Comparison of ENCODE assay signal across 1 cellular context in the genomic region with DNA sequence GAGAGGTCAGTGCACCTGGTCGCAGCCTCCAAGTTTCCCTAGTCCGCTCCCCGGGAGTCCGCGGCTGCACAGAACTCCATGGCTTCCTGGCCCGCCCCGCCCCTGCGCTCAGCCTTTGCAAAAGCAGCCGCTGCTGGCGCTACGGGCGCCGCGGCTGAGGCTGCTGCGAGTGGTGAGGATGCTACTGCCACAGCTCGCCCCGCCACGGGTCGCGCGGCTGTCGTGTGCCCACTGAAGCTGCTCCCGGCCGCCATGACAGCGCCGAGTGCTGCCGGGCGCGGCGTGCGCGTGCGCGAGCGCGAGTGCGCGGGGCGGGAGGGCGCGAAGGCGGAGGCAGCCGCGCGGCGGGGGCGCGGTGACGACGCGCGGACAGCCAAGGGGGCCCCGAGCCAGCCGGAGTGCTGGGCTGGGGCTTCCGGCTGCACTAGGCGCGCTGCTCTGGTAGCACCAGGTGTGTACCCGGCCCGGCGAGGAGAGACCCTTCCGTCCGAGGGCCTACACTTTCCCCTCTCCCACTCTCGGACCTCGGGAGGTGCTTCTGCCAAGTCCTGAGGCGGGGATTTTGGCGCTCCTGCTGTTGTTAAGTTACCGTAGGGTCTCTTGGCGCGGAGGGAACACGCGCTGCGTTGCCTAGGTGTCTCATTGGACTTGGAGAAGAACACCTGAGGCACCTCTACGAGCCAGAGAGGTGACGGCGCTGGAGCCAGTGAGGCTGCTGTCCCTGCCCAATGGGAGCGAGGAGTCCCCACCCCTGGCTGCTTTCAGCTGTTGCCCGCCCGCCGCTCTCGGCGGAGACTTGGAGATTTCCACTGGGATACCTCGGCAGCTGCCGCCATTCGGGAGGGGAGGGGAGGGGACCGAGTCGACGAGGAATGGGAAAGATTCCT.
TF ChIP-seq lines count a peak whose summit lies in the region.

No MANE protein-coding gene starts in this region.

TF ChIP-seq in K562, 482 proteins besides CTCF, POLR2A, EP300 and RAD21 (continued from another document and continues in another):
- TF ChIP-seq ZNF609 (CRISPR knock-in tag; IDR thresholded peaks at IDR 0.05; ENCODE audit: borderline replicate concordance): peak; percentile 38; the same call in 1 of the 2 replicates
- no peak for TF ChIP-seq ZNF23 (CRISPR knock-in tag; IDR thresholded peaks at IDR 0.05)
- TF ChIP-seq TRIM24 (IDR thresholded peaks at IDR 0.05): no peak
- TF ChIP-seq SIN3B (IDR thresholded peaks at IDR 0.05; ENCODE audit: low read depth): peak; percentile 91
- TF ChIP-seq ZNF695 (CRISPR knock-in tag; IDR thresholded peaks at IDR 0.05): no peak
- no peak for TF ChIP-seq KAT7 (CRISPR knock-in tag; IDR thresholded peaks at IDR 0.05; ENCODE audit: borderline replicate concordance)
- TF ChIP-seq ZFX (CRISPR knock-in tag; IDR thresholded peaks at IDR 0.05): peak; percentile 85
- TF ChIP-seq SMAD4 (CRISPR knock-in tag; conservative IDR thresholded peaks at IDR 0.05): peak; percentile 73
- TF ChIP-seq, protein P1, sequence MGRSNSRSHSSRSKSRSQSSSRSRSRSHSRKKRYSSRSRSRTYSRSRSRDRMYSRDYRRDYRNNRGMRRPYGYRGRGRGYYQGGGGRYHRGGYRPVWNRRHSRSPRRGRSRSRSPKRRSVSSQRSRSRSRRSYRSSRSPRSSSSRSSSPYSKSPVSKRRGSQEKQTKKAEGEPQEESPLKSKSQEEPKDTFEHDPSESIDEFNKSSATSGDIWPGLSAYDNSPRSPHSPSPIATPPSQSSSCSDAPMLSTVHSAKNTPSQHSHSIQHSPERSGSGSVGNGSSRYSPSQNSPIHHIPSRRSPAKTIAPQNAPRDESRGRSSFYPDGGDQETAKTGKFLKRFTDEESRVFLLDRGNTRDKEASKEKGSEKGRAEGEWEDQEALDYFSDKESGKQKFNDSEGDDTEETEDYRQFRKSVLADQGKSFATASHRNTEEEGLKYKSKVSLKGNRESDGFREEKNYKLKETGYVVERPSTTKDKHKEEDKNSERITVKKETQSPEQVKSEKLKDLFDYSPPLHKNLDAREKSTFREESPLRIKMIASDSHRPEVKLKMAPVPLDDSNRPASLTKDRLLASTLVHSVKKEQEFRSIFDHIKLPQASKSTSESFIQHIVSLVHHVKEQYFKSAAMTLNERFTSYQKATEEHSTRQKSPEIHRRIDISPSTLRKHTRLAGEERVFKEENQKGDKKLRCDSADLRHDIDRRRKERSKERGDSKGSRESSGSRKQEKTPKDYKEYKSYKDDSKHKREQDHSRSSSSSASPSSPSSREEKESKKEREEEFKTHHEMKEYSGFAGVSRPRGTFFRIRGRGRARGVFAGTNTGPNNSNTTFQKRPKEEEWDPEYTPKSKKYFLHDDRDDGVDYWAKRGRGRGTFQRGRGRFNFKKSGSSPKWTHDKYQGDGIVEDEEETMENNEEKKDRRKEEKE (IDR thresholded peaks at IDR 0.05; ENCODE audit: borderline replicate concordance in 1 of 2, control insufficient read depth in 1 of 2, low read depth in 2 of 2, low read length in 1 of 2): no peak
- no peak for TF ChIP-seq CHD2 (IDR thresholded peaks at IDR 0.05; ENCODE audit: low read depth, low read length)
- TF ChIP-seq CCAR2 (IDR thresholded peaks at IDR 0.05; ENCODE audit: low read depth, low read length): no peak
- TF ChIP-seq TCFL5 (CRISPR knock-in tag; conservative IDR thresholded peaks at IDR 0.05): no peak
- TF ChIP-seq CEBPB (tag; IDR thresholded peaks at IDR 0.05): no peak
- TF ChIP-seq NEUROD1 (IDR thresholded peaks at IDR 0.05; ENCODE audit: borderline replicate concordance, low read depth, low read length, partially characterized antibody): no peak
- TF ChIP-seq CHD4 (IDR thresholded peaks at IDR 0.05; ENCODE audit: insufficient read depth, insufficient replicate concordance, low read depth, low read length, poor library complexity, severe bottlenecking): no peak
- TF ChIP-seq ZBTB1 (CRISPR knock-in tag; IDR thresholded peaks at IDR 0.05; ENCODE audit: borderline replicate concordance, low read depth): peak; percentile 13; the same call in 1 of the 2 replicates
- peak; percentile 86 for TF ChIP-seq CXXC5 (CRISPR knock-in tag; IDR thresholded peaks at IDR 0.05)
- no peak for TF ChIP-seq ZNF134 (CRISPR knock-in tag; conservative IDR thresholded peaks at IDR 0.05)
- TF ChIP-seq, protein P2, sequence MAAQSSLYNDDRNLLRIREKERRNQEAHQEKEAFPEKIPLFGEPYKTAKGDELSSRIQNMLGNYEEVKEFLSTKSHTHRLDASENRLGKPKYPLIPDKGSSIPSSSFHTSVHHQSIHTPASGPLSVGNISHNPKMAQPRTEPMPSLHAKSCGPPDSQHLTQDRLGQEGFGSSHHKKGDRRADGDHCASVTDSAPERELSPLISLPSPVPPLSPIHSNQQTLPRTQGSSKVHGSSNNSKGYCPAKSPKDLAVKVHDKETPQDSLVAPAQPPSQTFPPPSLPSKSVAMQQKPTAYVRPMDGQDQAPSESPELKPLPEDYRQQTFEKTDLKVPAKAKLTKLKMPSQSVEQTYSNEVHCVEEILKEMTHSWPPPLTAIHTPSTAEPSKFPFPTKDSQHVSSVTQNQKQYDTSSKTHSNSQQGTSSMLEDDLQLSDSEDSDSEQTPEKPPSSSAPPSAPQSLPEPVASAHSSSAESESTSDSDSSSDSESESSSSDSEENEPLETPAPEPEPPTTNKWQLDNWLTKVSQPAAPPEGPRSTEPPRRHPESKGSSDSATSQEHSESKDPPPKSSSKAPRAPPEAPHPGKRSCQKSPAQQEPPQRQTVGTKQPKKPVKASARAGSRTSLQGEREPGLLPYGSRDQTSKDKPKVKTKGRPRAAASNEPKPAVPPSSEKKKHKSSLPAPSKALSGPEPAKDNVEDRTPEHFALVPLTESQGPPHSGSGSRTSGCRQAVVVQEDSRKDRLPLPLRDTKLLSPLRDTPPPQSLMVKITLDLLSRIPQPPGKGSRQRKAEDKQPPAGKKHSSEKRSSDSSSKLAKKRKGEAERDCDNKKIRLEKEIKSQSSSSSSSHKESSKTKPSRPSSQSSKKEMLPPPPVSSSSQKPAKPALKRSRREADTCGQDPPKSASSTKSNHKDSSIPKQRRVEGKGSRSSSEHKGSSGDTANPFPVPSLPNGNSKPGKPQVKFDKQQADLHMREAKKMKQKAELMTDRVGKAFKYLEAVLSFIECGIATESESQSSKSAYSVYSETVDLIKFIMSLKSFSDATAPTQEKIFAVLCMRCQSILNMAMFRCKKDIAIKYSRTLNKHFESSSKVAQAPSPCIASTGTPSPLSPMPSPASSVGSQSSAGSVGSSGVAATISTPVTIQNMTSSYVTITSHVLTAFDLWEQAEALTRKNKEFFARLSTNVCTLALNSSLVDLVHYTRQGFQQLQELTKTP (IDR thresholded peaks at IDR 0.05; ENCODE audit: low read depth in 1 of 2, partially characterized antibody in 2 of 2): peak in 1 of 2 experiments; percentile 16
- no peak for TF ChIP-seq ZHX1 (conservative IDR thresholded peaks at IDR 0.05; ENCODE audit: low read length)
- 0 out of 2 replicates have a peak, but pooled peaks have one; percentile 23 for TF ChIP-seq ETV1 (tag; conservative IDR thresholded peaks at IDR 0.05; ENCODE audit: low read depth)
- TF ChIP-seq CBX3 (IDR thresholded peaks at IDR 0.05; ENCODE audit: borderline replicate concordance in 1 of 2, low read length in 2 of 2): no peak; a peak in 1 of 3 replicates
- TF ChIP-seq, protein P3, sequence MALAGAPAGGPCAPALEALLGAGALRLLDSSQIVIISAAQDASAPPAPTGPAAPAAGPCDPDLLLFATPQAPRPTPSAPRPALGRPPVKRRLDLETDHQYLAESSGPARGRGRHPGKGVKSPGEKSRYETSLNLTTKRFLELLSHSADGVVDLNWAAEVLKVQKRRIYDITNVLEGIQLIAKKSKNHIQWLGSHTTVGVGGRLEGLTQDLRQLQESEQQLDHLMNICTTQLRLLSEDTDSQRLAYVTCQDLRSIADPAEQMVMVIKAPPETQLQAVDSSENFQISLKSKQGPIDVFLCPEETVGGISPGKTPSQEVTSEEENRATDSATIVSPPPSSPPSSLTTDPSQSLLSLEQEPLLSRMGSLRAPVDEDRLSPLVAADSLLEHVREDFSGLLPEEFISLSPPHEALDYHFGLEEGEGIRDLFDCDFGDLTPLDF (CRISPR knock-in tag; IDR thresholded peaks at IDR 0.05): no peak
- peak; percentile 15 for TF ChIP-seq NFIC (IDR thresholded peaks at IDR 0.05)
- TF ChIP-seq SIN3A (IDR thresholded peaks at IDR 0.05; ENCODE audit: borderline replicate concordance in 2 of 2, control insufficient read depth in 1 of 2, low read depth in 2 of 2, low read length in 2 of 2): peak; percentile 24 to 57; a peak in 2 of 4 replicates
- TF ChIP-seq, protein P4, sequence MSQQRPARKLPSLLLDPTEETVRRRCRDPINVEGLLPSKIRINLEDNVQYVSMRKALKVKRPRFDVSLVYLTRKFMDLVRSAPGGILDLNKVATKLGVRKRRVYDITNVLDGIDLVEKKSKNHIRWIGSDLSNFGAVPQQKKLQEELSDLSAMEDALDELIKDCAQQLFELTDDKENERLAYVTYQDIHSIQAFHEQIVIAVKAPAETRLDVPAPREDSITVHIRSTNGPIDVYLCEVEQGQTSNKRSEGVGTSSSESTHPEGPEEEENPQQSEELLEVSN (IDR thresholded peaks at IDR 0.05; ENCODE audit: borderline replicate concordance in 1 of 2, extremely low read depth in 1 of 2, insufficient read depth in 1 of 2, insufficient read length in 1 of 2, low read depth in 1 of 2, low read length in 1 of 2, poor library complexity in 1 of 2, severe bottlenecking in 1 of 2): peak; percentile 95 to 96
- TF ChIP-seq ZNF696 (CRISPR knock-in tag; conservative IDR thresholded peaks at IDR 0.05): no peak
- TF ChIP-seq GATAD2B (IDR thresholded peaks at IDR 0.05; ENCODE audit: borderline replicate concordance): peak; percentile 95
- TF ChIP-seq TAF9B (IDR thresholded peaks at IDR 0.05; ENCODE audit: partially characterized antibody): peak; percentile 47
- peak; percentile 91 for TF ChIP-seq KDM5B (IDR thresholded peaks at IDR 0.05; ENCODE audit: insufficient replicate concordance, low read depth, low read length)
- TF ChIP-seq, protein P5, sequence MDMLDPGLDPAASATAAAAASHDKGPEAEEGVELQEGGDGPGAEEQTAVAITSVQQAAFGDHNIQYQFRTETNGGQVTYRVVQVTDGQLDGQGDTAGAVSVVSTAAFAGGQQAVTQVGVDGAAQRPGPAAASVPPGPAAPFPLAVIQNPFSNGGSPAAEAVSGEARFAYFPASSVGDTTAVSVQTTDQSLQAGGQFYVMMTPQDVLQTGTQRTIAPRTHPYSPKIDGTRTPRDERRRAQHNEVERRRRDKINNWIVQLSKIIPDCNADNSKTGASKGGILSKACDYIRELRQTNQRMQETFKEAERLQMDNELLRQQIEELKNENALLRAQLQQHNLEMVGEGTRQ (CRISPR knock-in tag; IDR thresholded peaks at IDR 0.05): no peak
- 0 out of 4 replicates have a peak, but pooled peaks of 1 of the 2 experiments have one; percentile 30 for TF ChIP-seq FOXK2 (conservative IDR thresholded peaks at IDR 0.05 in 1 of 2, IDR thresholded peaks at IDR 0.05 in 1 of 2; ENCODE audit: low read depth in 2 of 2)
- TF ChIP-seq ZC3H4 (CRISPR knock-in tag; IDR thresholded peaks at IDR 0.05; ENCODE audit: borderline replicate concordance): peak; percentile 50; the same call in 1 of the 2 replicates
- TF ChIP-seq RBM39 (optimal IDR thresholded peaks at IDR 0.05; ENCODE audit: low read depth, low read length): no peak
